11 cellular contexts compared by ENCODE assay signal in the genomic region with DNA sequence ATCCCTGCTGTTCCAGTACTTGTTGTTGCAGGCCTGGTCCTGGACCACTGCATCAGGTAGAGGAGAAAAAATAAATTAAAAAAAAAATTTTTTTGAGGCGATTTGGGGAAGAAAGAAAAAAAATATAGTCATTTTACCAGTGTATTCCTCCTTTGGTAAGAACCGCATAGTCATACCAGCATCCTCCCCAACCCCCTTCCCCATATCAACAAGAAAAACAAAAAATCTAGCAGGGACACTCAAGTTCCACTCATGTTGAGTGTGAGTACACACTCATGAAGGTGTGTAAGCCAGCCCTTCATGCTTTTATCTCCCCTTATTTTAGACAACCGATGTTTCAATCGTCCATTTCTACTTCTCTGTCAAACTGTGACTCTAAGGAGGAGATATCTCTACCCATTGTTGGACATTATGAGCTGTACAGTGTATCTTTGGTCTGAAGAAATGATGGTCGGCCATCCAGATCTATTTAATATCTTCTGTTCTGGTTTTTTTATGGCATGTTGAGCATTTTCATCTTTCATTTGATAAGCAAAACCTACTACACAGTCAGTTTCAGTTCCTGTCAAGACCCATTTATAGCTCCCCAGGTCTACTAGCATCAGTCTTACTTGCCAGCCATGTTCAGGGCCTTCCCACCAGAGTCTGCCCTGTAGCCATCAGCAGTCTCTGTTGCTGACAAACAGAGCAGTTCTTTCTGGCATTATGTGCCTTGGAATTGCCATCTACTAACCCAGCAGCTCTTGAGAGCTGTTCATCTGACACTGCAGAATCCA. TPM values are rescaled to one million over a fixed set of nuclear protein-coding genes. Genes with fewer than 3 reads are reported as not detected.
DNase-seq lines count a peak whose midpoint lies in the region; ATAC-seq lines count a peak whose summit lies in the region.
"Had no signal": no experiment of that assay in that cellular context is flagged by ENCODE, and none has a peak within 500 bp of the region (broad histone marks: within the 10 kb centered on the region; RNA-seq: fewer than 3 reads in every experiment).

No MANE protein-coding gene starts in this region.

- ATAC-seq in GM18502 (IDR thresholded peaks at IDR 0.05; ENCODE audit: poor library complexity, unreplicated experiment): peak; percentile 97
- ATAC-seq in GM19438 (IDR thresholded peaks at IDR 0.05; ENCODE audit: low read depth, unreplicated experiment): peak; percentile 90
- peak; percentile 90 for ATAC-seq in HG02943 (IDR thresholded peaks at IDR 0.05; ENCODE audit: low read depth, unreplicated experiment)
- ATAC-seq: pancreas had no signal

- DNase-seq in NAMALWA (ENCODE audit: low spot score) (peak; percentile 75), G401 (ENCODE audit: low spot score) (no peak), SK-N-DZ (ENCODE audit: low spot score) (no peak), DMS153 (lab: John Stamatoyannopoulos, UW) (no peak)
- DNase-seq in effector CD4-positive, alpha-beta T cell: no peak
- DNase-seq: activated naive CD8-positive, alpha-beta T cell treated with anti-CD3 and anti-CD28 coated beads, Interleukin-2, amount 10 ng/mL, durations not matched to agents 7 days and 5 days; NCI-H510A; pancreas had no signal

- in situ Hi-C loops in G401 (cut with HindIII; ENCODE audit: low sequenced_read_pairs): no loop called here

RNA-seq across cellular contexts. Expression of gene ELP2, which starts 20.0 kb away (rescaled TPM):
- total RNA-seq in G401 (2014; rRNA removed; shearing (Covaris generic)): 70.3 and 96.4 TPM in 2 replicates
- polyA plus RNA-seq in SK-N-DZ (2014; cell fraction: cytosol; rRNA removed): 87.2 and 95.2 TPM in 2 replicates
- 113 and 126 TPM in 2 replicates for polyA plus RNA-seq in SK-N-DZ (2014; cell fraction: nucleus; rRNA removed)

RNA-seq across cellular contexts. Expression of gene SLC39A6, which starts 20.6 kb away (rescaled TPM):
- 53.5 and 69.7 TPM in 2 replicates for total RNA-seq in G401 (2014; rRNA removed; shearing (Covaris generic))
- 141 and 161 TPM in 2 replicates for polyA plus RNA-seq in SK-N-DZ (2014; cell fraction: cytosol; rRNA removed)
- 63.8 and 68.6 TPM in 2 replicates for polyA plus RNA-seq in SK-N-DZ (2014; cell fraction: nucleus; rRNA removed)

RNA-seq across cellular contexts. Expression of gene MOCOS, which starts 37.6 kb away (rescaled TPM):
- not detected in 2 replicates for total RNA-seq in G401 (2014; rRNA removed; shearing (Covaris generic))
- polyA plus RNA-seq in SK-N-DZ (2014; cell fraction: cytosol; rRNA removed): not detected in 2 replicates
- polyA plus RNA-seq in SK-N-DZ (2014; cell fraction: nucleus; rRNA removed): 0.02 TPM in 2 replicates
